12 cellular contexts compared by ENCODE assay signal in genomic region chr6:109336221-109336955, GRCh38. TPM values are rescaled to one million over a fixed set of nuclear protein-coding genes. Genes with fewer than 3 reads are reported as not detected.
DNase-seq lines count a peak whose midpoint lies in the region; ATAC-seq and TF ChIP-seq lines count a peak whose summit lies in the region.
"Had no signal": no experiment of that assay in that cellular context is flagged by ENCODE, and none has a peak within 500 bp of the region (broad histone marks: within the 10 kb centered on the region; RNA-seq: fewer than 3 reads in every experiment).

No MANE protein-coding gene starts in this region.

- DNase-seq in A172 (ENCODE audit: low spot score) (peak; percentile 9), astrocyte of the spinal cord (ENCODE audit: low read depth, low spot score) (peak; percentile 45), islet precursor cell (peak; percentile 92), lower leg skin (ENCODE audit: low spot score in 2 of 2) (no peak), medulla oblongata (ENCODE audit: extremely low spot score) (no peak)
- DNase-seq: activated T-cell treated with anti-CD3 and anti-CD28 coated beads, Interleukin-2, amount 50 U/mL, for 1 hour; NCI-H1694 treated with DMSO at 0.1 percent for 48 hours; retina; T-helper 17 cell had no signal

- no peak overlapping the region for H3K27ac ChIP-seq in HEK293 (ENCODE audit: extremely low read depth, low read depth, low read length)

- in situ Hi-C loops in astrocyte of the spinal cord (cut with HindIII; ENCODE audit: low sequenced_read_pairs): no loop called here

- TF ChIP-seq CTCF in HEK293 (tag by site-specific recombination; IDR thresholded peaks at IDR 0.05) (no peak), astrocyte of the spinal cord (IDR thresholded peaks at IDR 0.05; ENCODE audit: low read depth, low read length) (no peak), lower leg skin (IDR thresholded peaks at IDR 0.05) (no peak)

- H3K4me3 ChIP-seq in HEK293 (ENCODE audit: low read depth, low read length) (no peak overlapping the region), astrocyte of the spinal cord (ENCODE audit: low read depth, low read length) (no peak overlapping the region), lower leg skin (ENCODE audit: low read depth, poor library complexity, severe bottlenecking) (no peak overlapping the region)

- no peaks in the 10 kb centered on the region for H3K4me1 ChIP-seq in HEK293 (ENCODE audit: control insufficient read depth, insufficient read depth, low read length)

- TF ChIP-seq POLR2A in lower leg skin (IDR thresholded peaks at IDR 0.05): no peak

- ATAC-seq in HG03097 (IDR thresholded peaks at IDR 0.05; ENCODE audit: low FRiP score, unreplicated experiment): no peak
- no peak for ATAC-seq in HG03469 (IDR thresholded peaks at IDR 0.05; ENCODE audit: unreplicated experiment)
- ATAC-seq: T-helper 17 cell had no signal

- intact Hi-C loops in lower leg skin (cut with DNase I; ENCODE audit: low total_unique reads): no loop called here

- POLR2A ChIA-PET in HEK293 (lab: Yijun Ruan, JAX): no interaction called here

- H3K9me3 ChIP-seq in HEK293 (ENCODE audit: control insufficient read depth, insufficient read depth, low read depth, low read length): no peaks in the 10 kb centered on the region

- H3K36me3 ChIP-seq in HEK293 (ENCODE audit: control insufficient read depth in 2 of 2, insufficient read depth in 1 of 2, low read length in 2 of 2): peaks cover 0 to 15% of the 10 kb centered on the region in 2 experiments; a peak in 1 of 3 replicates

- CTCF ChIA-PET in HEK293 (lab: Yijun Ruan, JAX): no interaction called here

- WGBS in lower leg skin, 2 donors: 67 to 84% methylated on average over 3 of the region's 3 CpGs

TF ChIP-seq in HEK293, 187 proteins besides CTCF, POLR2A, EP300 and RAD21:
- TF ChIP-seq TRIM28 (IDR thresholded peaks at IDR 0.05; ENCODE audit: borderline replicate concordance, low read length) (peak; percentile 45; the same call in 1 of the 2 replicates), ZBTB17 (tag by site-specific recombination; IDR thresholded peaks at IDR 0.05) (0 out of 2 replicates have a peak, but pooled peaks have one; percentile 40), IKZF3 (tag by site-specific recombination; IDR thresholded peaks at IDR 0.05) (no peak)
TF ChIP-seq in HEK293: peak in this region for 2.

RNA-seq across cellular contexts. Expression of gene CD164, which starts 45.9 kb away (rescaled TPM):
- total RNA-seq in A172 (2014; rRNA removed; shearing (Covaris generic)): 140 and 193 TPM in 2 replicates
- total RNA-seq in lower leg skin: 100 to 1,000 TPM; 136 to 179 (median 147) TPM

Comparison
In these comparisons a context has a peak if more than half of its experiments do, and no peak if none do; other contexts are left out.
1. DNase-seq: peak in A172 (single experiment), astrocyte of the spinal cord (single experiment) and islet precursor cell (single experiment); none in lower leg skin (0 of 2) and medulla oblongata (single experiment).